In the genomic region with DNA sequence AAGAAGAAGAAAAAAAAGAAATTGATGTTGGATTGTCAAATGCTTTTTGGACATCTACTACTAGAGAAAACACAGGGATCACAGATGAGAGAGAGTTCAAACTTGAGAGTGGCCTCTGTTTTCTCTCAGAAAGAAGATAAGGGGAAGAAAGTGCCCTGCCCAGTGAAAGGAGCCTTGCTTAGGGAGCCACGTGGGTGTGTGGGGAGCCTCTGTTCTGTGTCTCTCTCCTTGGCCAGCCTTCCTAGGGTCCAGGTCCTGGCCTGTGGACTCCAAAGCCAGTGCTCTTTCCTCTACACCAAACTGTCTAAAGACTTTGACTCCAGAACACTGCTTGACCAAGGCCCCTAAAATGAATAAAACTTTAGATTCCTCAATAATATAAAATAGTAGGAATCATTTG, we compare ENCODE assay signal across 35 cellular contexts. TPM values are rescaled to one million over a fixed set of nuclear protein-coding genes. Genes with fewer than 3 reads are reported as not detected.
"Had no signal": no experiment of that assay in that cellular context is flagged by ENCODE, and none has a peak within 500 bp of the region (broad histone marks: within the 10 kb centered on the region; RNA-seq: fewer than 3 reads in every experiment).

No MANE protein-coding gene starts in this region.

- H3K27me3 ChIP-seq: ascending aorta, cardiac muscle cell had no signal

- H3K27ac ChIP-seq: ascending aorta, cardiac muscle cell, PC-9, RWPE1, VCaP had no signal

- H3K4me3 Mint-ChIP-seq: activated B cell treated with CpG ODN at 0.5 μM for 24 hours; activated CD4-positive, alpha-beta memory T cell treated with anti-CD3 and anti-CD28 coated beads for 36 hours; activated CD8-positive, alpha-beta memory T cell treated with anti-CD3 and anti-CD28 coated beads, Interleukin-2, amount 10 ng/mL, durations not matched to agents 7 days and 5 days; activated naive CD4-positive, alpha-beta T cell treated with anti-CD3 and anti-CD28 coated beads, Interleukin-2, amount 50 U/mL, for 24 hours; activated naive CD8-positive, alpha-beta T cell treated with anti-CD3 and anti-CD28 coated beads, Interleukin-2, amount 10 ng/mL, durations not matched to agents 7 days and 5 days; activated T-cell treated with anti-CD3 and anti-CD28 coated beads, Interleukin-2, amount 50 U/mL, for 24 hours; central memory CD8-positive, alpha-beta T cell; T-helper 1 cell treated with Interleukin-12 subunit alpha and Interleukin-12 subunit beta and Interleukin-4 antibody, amounts not matched to agents 30 μg/mL and 1 μg/mL, for 36 hours; T-helper 2 cell treated with Interferon-gamma antibody and Interleukin-4, amounts not matched to agents 5 μg/mL and 100 μg/mL, for 36 hours had no signal

- H3K4me2 ChIP-seq: PC-9 had no signal

- H3K36me3 Mint-ChIP-seq: activated CD4-positive, alpha-beta memory T cell treated with anti-CD3 and anti-CD28 coated beads for 36 hours; activated CD8-positive, alpha-beta memory T cell treated with anti-CD3 and anti-CD28 coated beads, Interleukin-2, amount 10 ng/mL, durations not matched to agents 7 days and 5 days; activated naive CD4-positive, alpha-beta T cell treated with anti-CD3 and anti-CD28 coated beads, Interleukin-2, amount 50 U/mL, for 24 hours; activated naive CD8-positive, alpha-beta T cell treated with anti-CD3 and anti-CD28 coated beads, Interleukin-2, amount 10 ng/mL, durations not matched to agents 7 days and 5 days had no signal

- H3K27me3 Mint-ChIP-seq: activated naive CD4-positive, alpha-beta T cell treated with anti-CD3 and anti-CD28 coated beads, Interleukin-2, amount 50 U/mL, for 24 hours had no signal

- ATAC-seq: activated CD8-positive, alpha-beta memory T cell treated with anti-CD3 and anti-CD28 coated beads, Interleukin-2, amount 10 ng/mL, durations not matched to agents 7 days and 5 days; Right ventricle myocardium inferior had no signal

- DNase-seq: activated B cell treated with CpG ODN at 0.5 μM for 24 hours; activated CD4-positive, alpha-beta memory T cell treated with anti-CD3 and anti-CD28 coated beads for 36 hours; activated CD4-positive, alpha-beta T cell treated with anti-CD3 and anti-CD28 coated beads for 4 hours; activated CD4-positive, alpha-beta T cell treated with anti-CD3 and anti-CD28 coated beads, Interleukin-2, amount 50 U/mL, for 1 hour; activated CD4-positive, CD25-positive, alpha-beta regulatory T cell treated with anti-CD3 and anti-CD28 coated beads, Interleukin-2, amount 50 U/mL, for 72 hours; activated CD8-positive, alpha-beta memory T cell treated with anti-CD3 and anti-CD28 coated beads, Interleukin-2, amount 10 ng/mL, durations not matched to agents 7 days and 5 days; activated gamma-delta T cell; activated naive CD4-positive, alpha-beta T cell treated with Interleukin-2 at 50 U/mL for 16 hours; activated naive CD8-positive, alpha-beta T cell treated with anti-CD3 and anti-CD28 coated beads, Interleukin-2, amount 10 ng/mL, durations not matched to agents 7 days and 5 days; activated T-cell treated with anti-CD3 and anti-CD28 coated beads, Interleukin-2, amount 50 U/mL, for 24 hours; amygdala; Karpas-422; KBM-7; NCI-H1105 treated with DMSO at 0.1 percent for 48 hours; NCI-H146; NCI-H187; NCI-H2029 treated with DMSO at 0.1 percent for 48 hours; NCI-H2107; NCI-H2171; NCI-H510A; NCI-H526; NCI-H748 treated with DMSO at 0.1 percent for 48 hours; NK-92 treated with Interleukin-12 subunit alpha and Interleukin-12 subunit beta, amount 100 ng/mL, for 24 hours; PC-9 had no signal

- H3K9me3 Mint-ChIP-seq: activated B cell treated with CpG ODN at 0.5 μM for 24 hours; activated CD4-positive, alpha-beta memory T cell treated with anti-CD3 and anti-CD28 coated beads for 36 hours; activated naive CD4-positive, alpha-beta T cell treated with anti-CD3 and anti-CD28 coated beads, Interleukin-2, amount 50 U/mL, for 24 hours; activated naive CD8-positive, alpha-beta T cell treated with anti-CD3 and anti-CD28 coated beads, Interleukin-2, amount 10 ng/mL, durations not matched to agents 7 days and 5 days; activated T-cell treated with anti-CD3 and anti-CD28 coated beads, Interleukin-2, amount 50 U/mL, for 24 hours; activated T-helper 2 cell treated with anti-CD3 and anti-CD28 coated beads, Interferon-gamma antibody, Interleukin-2, Interleukin-4, amounts not matched to agents 10 μg/mL and 5 μg/mL and 100 μg/mL, durations not matched to agents 14 hours and 24 hours and 36 hours; central memory CD8-positive, alpha-beta T cell; T-helper 1 cell treated with Interleukin-12 subunit alpha and Interleukin-12 subunit beta and Interleukin-4 antibody, amounts not matched to agents 30 μg/mL and 1 μg/mL, for 36 hours; T-helper 2 cell treated with Interferon-gamma antibody and Interleukin-4, amounts not matched to agents 5 μg/mL and 100 μg/mL, for 36 hours had no signal

- H3K36me3 ChIP-seq: ascending aorta, cardiac muscle cell had no signal

- H3K4me1 ChIP-seq: ascending aorta had no signal

- H3K4me3 ChIP-seq: ascending aorta, cardiac muscle cell, PC-9 had no signal

- H3K27ac Mint-ChIP-seq: activated B cell treated with CpG ODN at 0.5 μM for 24 hours; activated CD4-positive, alpha-beta memory T cell treated with anti-CD3 and anti-CD28 coated beads for 36 hours; activated CD8-positive, alpha-beta memory T cell treated with anti-CD3 and anti-CD28 coated beads, Interleukin-2, amount 10 ng/mL, durations not matched to agents 7 days and 5 days; activated naive CD4-positive, alpha-beta T cell treated with anti-CD3 and anti-CD28 coated beads, Interleukin-2, amount 50 U/mL, for 24 hours; activated naive CD8-positive, alpha-beta T cell treated with anti-CD3 and anti-CD28 coated beads, Interleukin-2, amount 10 ng/mL, durations not matched to agents 7 days and 5 days; activated T-cell treated with anti-CD3 and anti-CD28 coated beads, Interleukin-2, amount 50 U/mL, for 24 hours; activated T-helper 2 cell treated with anti-CD3 and anti-CD28 coated beads, Interferon-gamma antibody, Interleukin-2, Interleukin-4, amounts not matched to agents 10 μg/mL and 5 μg/mL and 100 μg/mL, durations not matched to agents 14 hours and 24 hours and 36 hours; T-helper 1 cell treated with Interleukin-12 subunit alpha and Interleukin-12 subunit beta and Interleukin-4 antibody, amounts not matched to agents 30 μg/mL and 1 μg/mL, for 36 hours; T-helper 2 cell treated with Interferon-gamma antibody and Interleukin-4, amounts not matched to agents 5 μg/mL and 100 μg/mL, for 36 hours had no signal

- H2AFZ ChIP-seq: PC-9 had no signal

- H3K9me3 ChIP-seq: ascending aorta had no signal

- H3K4me1 Mint-ChIP-seq: activated naive CD4-positive, alpha-beta T cell treated with anti-CD3 and anti-CD28 coated beads, Interleukin-2, amount 50 U/mL, for 24 hours; central memory CD8-positive, alpha-beta T cell had no signal

RNA-seq across cellular contexts. Expression of gene COL15A1, which starts 22.0 kb away (rescaled TPM):
- total RNA-seq: activated T-helper 2 cell treated with anti-CD3 and anti-CD28 coated beads, Interferon-gamma antibody, Interleukin-2, Interleukin-4, amounts not matched to agents 10 μg/mL and 5 μg/mL and 100 μg/mL, durations not matched to agents 14 hours and 24 hours and 36 hours; MCF 10A; PC-9 had no signal
